ENCODE assay signal across 11 cellular contexts in genomic region chr13:99983401-99984133, GRCh38. TPM values are rescaled to one million over a fixed set of nuclear protein-coding genes. Genes with fewer than 3 reads are reported as not detected.
DNase-seq lines count a peak whose midpoint lies in the region; ATAC-seq and TF ChIP-seq lines count a peak whose summit lies in the region.
"Had no signal": no experiment of that assay in that cellular context is flagged by ENCODE, and none has a peak within 500 bp of the region (broad histone marks: within the 10 kb centered on the region; RNA-seq: fewer than 3 reads in every experiment).

No MANE protein-coding gene starts in this region.

- H3K27me3 ChIP-seq in CD4-positive, alpha-beta memory T cell (ENCODE audit: insufficient read depth, low read length), result peaks cover 71% of the 10 kb centered on the region
- H3K27me3 ChIP-seq in GM23248 (replicated peaks; ENCODE audit: insufficient read depth) (peaks cover 80% of the 10 kb centered on the region), body of pancreas (peaks cover 7 to 74% of the 10 kb centered on the region in 2 donors), MM.1S (replicated peaks; ENCODE audit: insufficient read depth, low read length) (peaks cover 19% of the 10 kb centered on the region; the same call in 1 of the 2 replicates)

- H3K27ac Mint-ChIP-seq in CD4-positive, alpha-beta memory T cell, result peak overlapping the region in 6 of 7 donors; percentile 60 to 98 (median 90)
- peak overlapping the region; percentile 92 for H3K27ac Mint-ChIP-seq in WTC11

- DNase-seq in CD4-positive, alpha-beta memory T cell, result peak in 1 of 5 donors; percentile 37
- peak; percentile 57 for DNase-seq in GM23248
- DNase-seq in WTC11 (ENCODE audit: low spot score), result no peak
- no peak for DNase-seq in body of pancreas
- no peak for DNase-seq in mucosa of gallbladder (ENCODE audit: low spot score)
- no peak for DNase-seq in MM.1S
- DNase-seq: stimulated activated CD4-positive, alpha-beta T cell treated with anti-CD3 and anti-CD28 coated beads, Interleukin-2, amount 100 ng/mL, for 48 hours had no signal

- H3F3A ChIP-seq in GM23248 (ENCODE audit: insufficient read depth) (no peaks in the 10 kb centered on the region), MM.1S (ENCODE audit: insufficient read depth, low read length) (no peaks in the 10 kb centered on the region)

- H3K79me2 ChIP-seq in GM23248 (ENCODE audit: insufficient read depth) (no peaks in the 10 kb centered on the region), MM.1S (ENCODE audit: low read length) (no peaks in the 10 kb centered on the region)

- H3K4me1 ChIP-seq in CD4-positive, alpha-beta memory T cell (ENCODE audit: insufficient read depth, low read length), result peaks cover 29% of the 10 kb centered on the region
- H3K4me1 ChIP-seq in GM23248 (ENCODE audit: insufficient read depth) (no peaks in the 10 kb centered on the region), body of pancreas (peaks cover 28% of the 10 kb centered on the region), MM.1S (ENCODE audit: low read length) (no peaks in the 10 kb centered on the region)

- no peak overlapping the region for H3K27ac ChIP-seq in CD4-positive, alpha-beta memory T cell (ENCODE audit: low read depth, low read length)
- H3K27ac ChIP-seq in GM23248 (no peak overlapping the region), body of pancreas (no peak overlapping the region), MM.1S (ENCODE audit: low read length) (no peak overlapping the region)

- no peak for ATAC-seq in WTC11
- ATAC-seq in body of pancreas, result no peak
- no peak for ATAC-seq in GM19455 (IDR thresholded peaks at IDR 0.05; ENCODE audit: unreplicated experiment)

- H2AFZ ChIP-seq in GM23248, result no peak overlapping the region
- no peak overlapping the region for H2AFZ ChIP-seq in MM.1S (ENCODE audit: low read length)

- H3K4me3 Mint-ChIP-seq in CD4-positive, alpha-beta memory T cell, result peak overlapping the region; percentile 46 to 84 (median 69)
- peak overlapping the region; percentile 94 for H3K4me3 Mint-ChIP-seq in WTC11

- no peak for TF ChIP-seq POLR2A in body of pancreas (IDR thresholded peaks at IDR 0.05)

- peaks cover 0 to 44% (median 25%) of the 10 kb centered on the region in 8 donors for H3K9me3 Mint-ChIP-seq in CD4-positive, alpha-beta memory T cell
- H3K9me3 Mint-ChIP-seq in WTC11, result no peaks in the 10 kb centered on the region

- no peaks in the 10 kb centered on the region for H3K9me3 ChIP-seq in CD4-positive, alpha-beta memory T cell (ENCODE audit: control insufficient read depth in 1 of 2, low read length in 2 of 2)
- H3K9me3 ChIP-seq in GM23248 (ENCODE audit: low read depth) (no peaks in the 10 kb centered on the region), iPS-18c (ENCODE audit: control insufficient read depth, insufficient read depth, low read length) (peaks cover 5% of the 10 kb centered on the region), body of pancreas (no peaks in the 10 kb centered on the region), MM.1S (replicated peaks; ENCODE audit: insufficient read depth, low read length) (no peaks in the 10 kb centered on the region)

- peaks cover 43 to 49% of the 10 kb centered on the region in 2 donors for H3K27me3 Mint-ChIP-seq in CD4-positive, alpha-beta memory T cell
- H3K27me3 Mint-ChIP-seq in WTC11 (ENCODE audit: low read depth), result peaks cover 21% of the 10 kb centered on the region

- no peaks in the 10 kb centered on the region for H3K9me2 ChIP-seq in GM23248 (ENCODE audit: insufficient read depth)
- H3K9me2 ChIP-seq in MM.1S (replicated peaks; ENCODE audit: insufficient read depth, low read length), result no peaks in the 10 kb centered on the region

- 10 to 13% methylated on average over 39 to 40 of the region's 40 CpGs for WGBS in GM23248 (ENCODE audit: low coverage in 1 of 2, low lambda C conversion rate in 2 of 2, missing lambda C conversion rate in 2 of 2), 2 experiments
- 8 to 13% methylated on average over 30 to 40 of the region's 40 CpGs for WGBS in body of pancreas, 2 donors

- in situ Hi-C loops in GM23248 (cut with MboI), result no loop called here

- TF ChIP-seq CTCF in WTC11 (IDR thresholded peaks at IDR 0.05), result no peak
- no peak for TF ChIP-seq CTCF in body of pancreas (IDR thresholded peaks at IDR 0.05)
- no peak for TF ChIP-seq CTCF in MM.1S (IDR thresholded peaks at IDR 0.05; ENCODE audit: low read length)

- H3K4me3 ChIP-seq in CD4-positive, alpha-beta memory T cell (ENCODE audit: low read length in 2 of 2), result no peak overlapping the region
- H3K4me3 ChIP-seq in GM23248, result no peak overlapping the region
- peak overlapping the region; percentile 91 for H3K4me3 ChIP-seq in iPS-18c (ENCODE audit: insufficient read depth, low read depth, low read length)
- no peak overlapping the region for H3K4me3 ChIP-seq in body of pancreas
- H3K4me3 ChIP-seq in MM.1S (ENCODE audit: low read length), result no peak overlapping the region
- H3K4me3 ChIP-seq: lung had no signal

- POLR2A ChIA-PET in CD4-positive, alpha-beta memory T cell (lab: Charles Lee; ENCODE audit: partially characterized antibody), result interaction anchor here (0.8 to 3.6 kb wide), 6 partner anchors 10 to 24 kb away, joined by 3 to 11 read pairs (median 6); no protein-coding TSS in a partner anchor
- POLR2A ChIA-PET in WTC11 (lab: Charles Lee), result interaction anchor here (1.0 to 7.1 kb wide), 3 partner anchors 10 to 15 kb away, joined by 3 to 67 read pairs (median 6); partner anchors contain the start of gene ZIC5

- H3K9ac ChIP-seq in GM23248 (no peak overlapping the region), MM.1S (ENCODE audit: low read length) (no peak overlapping the region)

- H3K36me3 ChIP-seq in CD4-positive, alpha-beta memory T cell (ENCODE audit: insufficient read depth, low read length), result no peaks in the 10 kb centered on the region
- H3K36me3 ChIP-seq in GM23248 (ENCODE audit: low read depth) (no peaks in the 10 kb centered on the region), body of pancreas (replicated peaks in 1 of 2; ENCODE audit: insufficient read depth in 1 of 2, low read depth in 2 of 2) (no peaks in the 10 kb centered on the region), MM.1S (replicated peaks; ENCODE audit: insufficient read depth, low read length) (no peaks in the 10 kb centered on the region)

- H3K36me3 Mint-ChIP-seq in CD4-positive, alpha-beta memory T cell, result peaks cover 0 to 11% of the 10 kb centered on the region in 2 donors
- H3K36me3 Mint-ChIP-seq in WTC11, result peaks cover 40% of the 10 kb centered on the region

- intact Hi-C loops in CD4-positive, alpha-beta memory T cell (cut with micrococcal nuclease), result loop anchor here (1.0 to 5.0 kb wide), 2 partner anchors 10 to 326 kb away; no protein-coding TSS in a partner anchor
- intact Hi-C loops in body of pancreas (cut with DNase I), result no loop called here

- H3K4me1 Mint-ChIP-seq in CD4-positive, alpha-beta memory T cell, result peaks cover 6 to 37% (median 17%) of the 10 kb centered on the region in 4 donors
- peaks cover 33% of the 10 kb centered on the region for H3K4me1 Mint-ChIP-seq in WTC11

- H4K20me1 ChIP-seq in GM23248 (ENCODE audit: insufficient read depth) (no peaks in the 10 kb centered on the region), MM.1S (ENCODE audit: insufficient read depth, low read length) (no peaks in the 10 kb centered on the region)

- CTCF ChIA-PET in CD4-positive, alpha-beta memory T cell (lab: Charles Lee; ENCODE audit: partially characterized antibody), result no interaction called here
- CTCF ChIA-PET in WTC11 (lab: Charles Lee), result interaction anchor here (1.1 to 2.7 kb wide), 5 partner anchors 13 to 589 kb away, joined by 3 to 11 read pairs (median 3); partner anchors contain the start of gene ZIC5

- H3K4me2 ChIP-seq in GM23248 (ENCODE audit: unreplicated experiment) (no peak overlapping the region), MM.1S (ENCODE audit: low read depth, low read length) (no peak overlapping the region)

TF ChIP-seq in WTC11, 78 proteins besides CTCF, POLR2A, EP300 and RAD21 (continues in another document):
- TF ChIP-seq ETV6 (CRISPR knock-in tag; IDR thresholded peaks at IDR 0.05) (no peak), NFATC4 (CRISPR knock-in tag; IDR thresholded peaks at IDR 0.05) (no peak), HMGA2 (CRISPR knock-in tag; IDR thresholded peaks at IDR 0.05) (no peak), NFE2L1 (CRISPR knock-in tag; IDR thresholded peaks at IDR 0.05) (no peak), GRHL2 (CRISPR knock-in tag; IDR thresholded peaks at IDR 0.05; ENCODE audit: insufficient replicate concordance, severe bottlenecking) (no peak)
- TF ChIP-seq, protein P1, sequence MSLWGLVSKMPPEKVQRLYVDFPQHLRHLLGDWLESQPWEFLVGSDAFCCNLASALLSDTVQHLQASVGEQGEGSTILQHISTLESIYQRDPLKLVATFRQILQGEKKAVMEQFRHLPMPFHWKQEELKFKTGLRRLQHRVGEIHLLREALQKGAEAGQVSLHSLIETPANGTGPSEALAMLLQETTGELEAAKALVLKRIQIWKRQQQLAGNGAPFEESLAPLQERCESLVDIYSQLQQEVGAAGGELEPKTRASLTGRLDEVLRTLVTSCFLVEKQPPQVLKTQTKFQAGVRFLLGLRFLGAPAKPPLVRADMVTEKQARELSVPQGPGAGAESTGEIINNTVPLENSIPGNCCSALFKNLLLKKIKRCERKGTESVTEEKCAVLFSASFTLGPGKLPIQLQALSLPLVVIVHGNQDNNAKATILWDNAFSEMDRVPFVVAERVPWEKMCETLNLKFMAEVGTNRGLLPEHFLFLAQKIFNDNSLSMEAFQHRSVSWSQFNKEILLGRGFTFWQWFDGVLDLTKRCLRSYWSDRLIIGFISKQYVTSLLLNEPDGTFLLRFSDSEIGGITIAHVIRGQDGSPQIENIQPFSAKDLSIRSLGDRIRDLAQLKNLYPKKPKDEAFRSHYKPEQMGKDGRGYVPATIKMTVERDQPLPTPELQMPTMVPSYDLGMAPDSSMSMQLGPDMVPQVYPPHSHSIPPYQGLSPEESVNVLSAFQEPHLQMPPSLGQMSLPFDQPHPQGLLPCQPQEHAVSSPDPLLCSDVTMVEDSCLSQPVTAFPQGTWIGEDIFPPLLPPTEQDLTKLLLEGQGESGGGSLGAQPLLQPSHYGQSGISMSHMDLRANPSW (CRISPR knock-in tag; conservative IDR thresholded peaks at IDR 0.05; ENCODE audit: low read depth), result no peak

RNA-seq across cellular contexts. Expression of gene ZIC2, which starts 2.0 kb away (rescaled TPM):
- not detected for total RNA-seq in CD4-positive, alpha-beta memory T cell
- polyA plus RNA-seq in CD4-positive, alpha-beta memory T cell, result not detected
- not detected in 2 replicates for total RNA-seq in GM23248 (2014; rRNA removed; shearing (Covaris generic))
- polyA plus RNA-seq in GM23248 (2016; fragmentation: Nextera tagmentation; extraction: Ambion mirVana), result not detected in 2 replicates
- total RNA-seq in WTC11 (2021) (344 to 379 TPM (median 376 TPM) in 3 replicates), body of pancreas (not detected), mucosa of gallbladder (0.23 TPM)
- polyA plus RNA-seq: lung, urinary bladder had no signal

RNA-seq across cellular contexts. Expression of gene ZIC5, which starts 12.0 kb away (rescaled TPM):
- not detected for total RNA-seq in CD4-positive, alpha-beta memory T cell
- polyA plus RNA-seq in CD4-positive, alpha-beta memory T cell, result not detected
- not detected in 2 replicates for total RNA-seq in GM23248 (2014; rRNA removed; shearing (Covaris generic))
- polyA plus RNA-seq in GM23248 (2016; fragmentation: Nextera tagmentation; extraction: Ambion mirVana), result not detected in 2 replicates
- total RNA-seq in WTC11 (2021), result 46.4 to 51.6 TPM (median 51.1 TPM) in 3 replicates
- total RNA-seq in body of pancreas, result not detected
- total RNA-seq in mucosa of gallbladder, result 0.03 TPM
- total RNA-seq: lung, urinary bladder had no signal
- polyA plus RNA-seq: lung, urinary bladder had no signal

Comparison
In these comparisons a context has a peak if more than half of its experiments do, and no peak if none do; other contexts are left out.
1. RNA of gene ZIC2, which starts 2.0 kb away (total RNA-seq): 344 to 379 TPM in WTC11; 0.23 TPM in mucosa of gallbladder (single experiment), not detected in CD4-positive, alpha-beta memory T cell, not detected in GM23248 and not detected in body of pancreas; every median in the first group is over 100 times any median in the second.
2. RNA of gene ZIC5, which starts 12.0 kb away (total RNA-seq): 46.4 to 51.6 TPM in WTC11; 0.03 TPM in mucosa of gallbladder (single experiment), not detected in CD4-positive, alpha-beta memory T cell, not detected in GM23248 and not detected in body of pancreas; every median in the first group is over 10 times any median in the second.